In genomic region chr13:97562962-97563361, GRCh38 we compare ENCODE assay signal across 8 cellular contexts.
"Had no signal": no experiment of that assay in that cellular context is flagged by ENCODE, and none has a peak within 500 bp of the region (broad histone marks: within the 10 kb centered on the region; RNA-seq: fewer than 3 reads in every experiment).

No MANE protein-coding gene starts in this region.

- ATAC-seq: GM12878 had no signal

- DNase-seq: GDM1, GF-D8 had no signal

- H3K4me3 ChIP-seq: GM12878 had no signal

- FAIRE-seq: G401.6, GM12878, GM12891, GM12892, GM18507, GM19239 had no signal
